ENCODE assay signal across 8 cellular contexts in the genomic region with DNA sequence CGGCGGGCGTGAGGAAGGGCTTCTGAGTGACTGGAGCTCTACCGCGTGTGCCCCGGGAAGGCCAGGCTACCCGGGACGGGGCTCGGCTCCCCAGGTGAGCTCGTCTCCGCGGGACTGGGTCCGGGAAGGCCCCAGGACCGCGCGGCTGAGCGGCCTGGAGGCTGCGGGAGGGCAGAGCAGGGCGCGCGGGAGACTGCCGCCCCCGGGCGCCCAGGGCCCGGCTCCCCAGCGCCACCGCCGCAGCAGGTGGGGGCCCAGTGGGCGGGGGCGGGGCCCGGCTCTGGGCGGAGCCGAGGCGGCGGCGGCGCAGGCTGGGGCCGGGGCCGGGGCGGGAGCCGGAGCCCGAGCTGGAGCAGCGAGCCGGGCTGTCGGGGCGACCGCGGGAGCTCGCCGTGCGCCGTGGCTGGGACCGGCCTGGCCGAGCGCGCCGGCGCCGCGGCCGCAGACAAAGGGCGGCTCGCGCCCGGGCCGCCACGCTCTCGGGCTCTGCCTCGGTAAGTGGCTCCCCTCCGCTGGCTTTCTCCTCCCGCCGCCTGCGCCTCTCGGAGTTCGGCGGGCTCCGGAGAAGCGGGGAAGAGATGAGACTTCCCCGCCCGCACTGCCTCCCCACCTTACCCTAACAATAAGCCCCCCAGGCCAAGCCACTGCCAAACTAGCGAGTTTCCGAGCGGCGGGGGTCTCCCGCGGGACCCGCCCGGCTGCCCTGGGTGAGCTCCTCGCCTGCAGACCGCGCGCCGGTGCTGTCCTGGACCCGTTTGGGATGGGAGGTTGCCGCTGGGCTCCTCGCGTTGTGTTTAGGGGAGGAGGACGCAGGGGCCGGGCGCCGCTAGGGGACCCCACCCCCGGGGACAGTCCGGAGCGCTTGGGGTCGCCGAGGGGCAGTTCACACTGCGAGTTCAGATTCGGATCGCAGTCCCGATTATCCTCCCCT. TPM values are rescaled to one million over a fixed set of nuclear protein-coding genes. Genes with fewer than 3 reads are reported as not detected.
DNase-seq lines count a peak whose midpoint lies in the region; ATAC-seq, FAIRE-seq and TF ChIP-seq lines count a peak whose summit lies in the region.

A gene (plus strand): TSS at position 338 of the 931 bp plus-strand sequence. CDS start 103,872 bp downstream, outside the sequence.

- H3K18ac ChIP-seq in H1 (ENCODE audit: extremely low read depth, low read length), result no peak within 1 kb of the TSS; the same call in 1 of the 2 replicates

- H3K4ac ChIP-seq in H1 (replicated peaks; ENCODE audit: insufficient read length, low read depth, low read length), result no peak within 1 kb of the TSS

- 0 out of 2 replicates have a peak within 1 kb of the TSS, but pooled peaks have one; percentile 6 for H2BK20ac ChIP-seq in H1 (ENCODE audit: low read length)

- no peaks in the 10 kb centered on the region for H3K79me1 ChIP-seq in H1 (ENCODE audit: low read depth, low read length)

- no peak within 1 kb of the TSS for H3K23ac ChIP-seq in H1 (ENCODE audit: insufficient read length)

- POLR2A ChIA-PET in H1 (lab: Charles Lee; ENCODE audit: partially characterized antibody), result interaction anchor here (1.0 to 1.2 kb wide), 2 partner anchors 27 to 32 kb away, joined by 3 read pairs; no protein-coding TSS in a partner anchor

- no peak for FAIRE-seq in H1 (lab: Jason Lieb, UNC)

- H2BK5ac ChIP-seq in H1 (ENCODE audit: low read depth, low read length), result no peak within 1 kb of the TSS

- H4K8ac ChIP-seq in H1 (ENCODE audit: extremely low read depth, insufficient read depth, low read length), result peak within 1 kb of the TSS; percentile 70

- H3K23me2 ChIP-seq in H1 (ENCODE audit: low read depth, low read length), result peaks cover 15% of the 10 kb centered on the region; the same call in 1 of the 2 replicates

- 2% methylated on average over 50 of the region's 110 CpGs; no CpG with 5 or more reads in 1 of the 2 experiments for WGBS in H1 (ENCODE audit: extremely low coverage in 1 of 2, insufficient coverage in 1 of 2, insufficient read length in 1 of 2, insufficient replicate concordance in 2 of 2, low coverage in 1 of 2, low lambda C conversion rate in 2 of 2, missing lambda C conversion rate in 1 of 2), 2 experiments
- WGBS in lung, 2 donors, result 0 to 1% methylated on average over 54 to 110 of the region's 110 CpGs
- WGBS in testis, 2 donors, result 0 to 2% methylated on average over 10 to 68 of the region's 110 CpGs

- H3K9me3 ChIP-seq in SK-N-MC (ENCODE audit: low read depth, low read length), result no peaks in the 10 kb centered on the region
- H3K9me3 ChIP-seq in H1 (ENCODE audit: insufficient read depth in 2 of 2, low read depth in 1 of 2, low read length in 1 of 2), result peaks cover 1 to 4% of the 10 kb centered on the region in 2 experiments; a peak in 2 of 4 replicates
- H3K9me3 ChIP-seq in lung (ENCODE audit: control insufficient read depth in 2 of 2, insufficient read depth in 1 of 2, low read length in 1 of 2), result peaks cover 0 to 4% of the 10 kb centered on the region in 2 donors
- H3K9me3 ChIP-seq in testis, result no peaks in the 10 kb centered on the region

- H4K5ac ChIP-seq in H1 (ENCODE audit: insufficient read length, low read depth, low read length), result no peak within 1 kb of the TSS

- H2AK5ac ChIP-seq in H1 (ENCODE audit: low read depth, low read length), result no peak within 1 kb of the TSS

- H3K27me3 ChIP-seq in H1 (replicated peaks in 1 of 4; ENCODE audit: control insufficient read depth in 3 of 4, extremely low read depth in 1 of 4, insufficient read depth in 3 of 4, low read length in 3 of 4) (peaks cover 5 to 43% (median 41%) of the 10 kb centered on the region in 4 experiments), lung (ENCODE audit: control insufficient read depth, insufficient read depth) (no peaks in the 10 kb centered on the region), testis (no peaks in the 10 kb centered on the region)

- no peak for TF ChIP-seq CTCF in H1 (IDR thresholded peaks at IDR 0.05; ENCODE audit: control extremely low read depth in 1 of 3, insufficient read depth in 1 of 3, low read depth in 1 of 3, low read length in 3 of 3)
- no peak for TF ChIP-seq CTCF in lung (IDR thresholded peaks at IDR 0.05; ENCODE audit: control extremely low read depth, extremely low read depth)
- no peak for TF ChIP-seq CTCF in testis (IDR thresholded peaks at IDR 0.05)

- H3K4me3 ChIP-seq in SK-N-MC (peak within 1 kb of the TSS; percentile 82), H1 (ENCODE audit: extremely low read depth in 1 of 4, insufficient read depth in 2 of 4, low read depth in 3 of 4, low read length in 4 of 4) (peak within 1 kb of the TSS; percentile 66 to 95 (median 69)), lung (peak within 1 kb of the TSS; percentile 46), testis (peak within 1 kb of the TSS; percentile 52 to 79)

- H3K79me2 ChIP-seq in H1 (ENCODE audit: control insufficient read depth in 1 of 2, insufficient read depth in 2 of 2, low read length in 2 of 2), result no peaks in the 10 kb centered on the region

- H3K9ac ChIP-seq in SK-N-MC (ENCODE audit: insufficient read length) (peak within 1 kb of the TSS; percentile 37), H1 (replicated peaks in 1 of 4; ENCODE audit: extremely low read depth in 1 of 4, low read depth in 3 of 4, low read length in 3 of 4) (peak within 1 kb of the TSS; percentile 51 to 71 (median 60))

- H2BK120ac ChIP-seq in H1 (replicated peaks; ENCODE audit: low read depth, low read length), result no peak within 1 kb of the TSS

- peak within 1 kb of the TSS; percentile 22 for H3K56ac ChIP-seq in H1 (replicated peaks; ENCODE audit: insufficient read length, low read depth, low read length)

- H2AFZ ChIP-seq in H1 (ENCODE audit: low read length), result peak within 1 kb of the TSS; percentile 99

- no peak within 1 kb of the TSS for H3K14ac ChIP-seq in H1 (ENCODE audit: insufficient read length)

- H4K20me1 ChIP-seq in H1 (replicated peaks in 1 of 2; ENCODE audit: control insufficient read depth in 1 of 2, insufficient read depth in 2 of 2, low read length in 2 of 2), result no peaks in the 10 kb centered on the region

- CTCF ChIA-PET in H1 (lab: Charles Lee; ENCODE audit: partially characterized antibody), result interaction anchor here (0.5 to 1.8 kb wide), 5 partner anchors 8 to 110 kb away, joined by 3 to 5 read pairs (median 3); no protein-coding TSS in a partner anchor

- no peak within 1 kb of the TSS for H2BK15ac ChIP-seq in H1 (ENCODE audit: low read length)

- H3K4me2 ChIP-seq in H1 (ENCODE audit: insufficient read depth in 1 of 2, low read depth in 2 of 2, low read length in 2 of 2), result peak within 1 kb of the TSS; percentile 82 to 91

- H3K27ac ChIP-seq in SK-N-MC (no peak within 1 kb of the TSS), H1 (ENCODE audit: low read depth, low read length) (no peak within 1 kb of the TSS), lung (ENCODE audit: low read depth in 1 of 2, low read length in 1 of 2) (peak within 1 kb of the TSS in 1 of 2 donors; percentile 72), testis (peak within 1 kb of the TSS; percentile 50 to 65)

- H3K4me1 ChIP-seq in H1 (replicated peaks in 1 of 4; ENCODE audit: control insufficient read depth in 3 of 4, insufficient read depth in 4 of 4, low read length in 3 of 4), result peaks cover 0 to 7% (median 4%) of the 10 kb centered on the region in 4 experiments; a peak in 4 of 7 replicates
- peaks cover 0 to 11% of the 10 kb centered on the region in 2 donors for H3K4me1 ChIP-seq in lung (ENCODE audit: control insufficient read depth in 2 of 2, insufficient read depth in 2 of 2, low read length in 2 of 2)
- peaks cover 4% of the 10 kb centered on the region for H3K4me1 ChIP-seq in testis

- no peak within 1 kb of the TSS for H4K91ac ChIP-seq in H1 (replicated peaks; ENCODE audit: insufficient read length, low read length)

- no peak within 1 kb of the TSS for H2BK12ac ChIP-seq in H1 (ENCODE audit: low read depth, low read length)

- DNase-seq in NCI-H510A (lab: John Stamatoyannopoulos, UW), result peak; percentile 28
- DNase-seq in NCI-H510A treated with DMSO at 0.1 percent for 48 hours (lab: John Stamatoyannopoulos, UW), result no peak
- no peak for DNase-seq in SK-N-MC (ENCODE audit: low read depth, low spot score)
- peak in 1 of 2 experiments; percentile 64 for DNase-seq in H1 (ENCODE audit: low read depth in 1 of 2, low spot score in 2 of 2)
- no peak for DNase-seq in lung (ENCODE audit: low spot score)
- peak; percentile 57 for DNase-seq in testis

- TF ChIP-seq EP300 in H1 (IDR thresholded peaks at IDR 0.05; ENCODE audit: borderline replicate concordance in 1 of 2, low read depth in 2 of 2, low read length in 2 of 2), result no peak

- TF ChIP-seq POLR2A in H1 (IDR thresholded peaks at IDR 0.05; ENCODE audit: control extremely low read depth in 1 of 2, low read depth in 2 of 2, low read length in 2 of 2) (no peak), testis (IDR thresholded peaks at IDR 0.05) (no peak)

- ATAC-seq in HG02759 (IDR thresholded peaks at IDR 0.05; ENCODE audit: unreplicated experiment), result peak; percentile 76
- ATAC-seq in lung (ENCODE audit: insufficient read depth, low FRiP score), result peak; percentile 68
- ATAC-seq in HG03139 (IDR thresholded peaks at IDR 0.05; ENCODE audit: unreplicated experiment), result no peak

- H3K36me3 ChIP-seq in SK-N-MC (ENCODE audit: insufficient read depth, low read length) (no peaks in the 10 kb centered on the region), H1 (ENCODE audit: control insufficient read depth in 2 of 4, insufficient read depth in 4 of 4, low read length in 3 of 4) (no peaks in the 10 kb centered on the region), lung (ENCODE audit: control insufficient read depth in 2 of 2, insufficient read depth in 2 of 2, low read length in 2 of 2) (no peaks in the 10 kb centered on the region), testis (ENCODE audit: low read depth, missing control alignments) (no peaks in the 10 kb centered on the region)

- intact Hi-C loops in testis (cut with DNase I; ENCODE audit: low total_unique reads), result no loop called here

- no peak for TF ChIP-seq RAD21 in H1 (IDR thresholded peaks at IDR 0.05 in 1 of 2, conservative IDR thresholded peaks at IDR 0.05 in 1 of 2; ENCODE audit: low read depth in 2 of 2, low read length in 2 of 2)

TF ChIP-seq in H1, 55 proteins besides CTCF, POLR2A, EP300 and RAD21 (continues in another document):
- no peak for TF ChIP-seq TCF12 (IDR thresholded peaks at IDR 0.05; ENCODE audit: low read depth, low read length)

RNA-seq across cellular contexts. Expression of the gene that starts here (rescaled TPM):
- 2.1 and 3.2 TPM in 2 replicates for total RNA-seq in H1 (2021; fragmentation: NEBNext Ultra II Directional; extraction: Animal tissue kit (Norgen Biotek cat#: 25700))
- polyA plus RNA-seq in H1 (2011; rRNA removed), result 3.3 and 3.7 TPM in 2 replicates
- 2.8 TPM for polyA plus RNA-seq in H1 (2011; cell fraction: cytosol; rRNA removed)
- polyA plus RNA-seq in H1 (2011; cell fraction: nucleus; rRNA removed), result 2.9 TPM
- 2.9 to 3.8 TPM (median 3.2 TPM) in 4 replicates for polyA plus RNA-seq in H1 (2012, experiment 1 of 2)
- polyA plus RNA-seq in H1 (2012, experiment 2 of 2), result 2.2 TPM
- polyA plus RNA-seq in H1 (2013, experiment 1 of 2), result 1.2 TPM
- polyA plus RNA-seq in H1 (2013, experiment 2 of 2), result 1.3 TPM
- 5.5 and 5.9 TPM in 2 replicates for polyA minus RNA-seq in H1 (2011; rRNA and poly(A)+ RNA removed)
- polyA minus RNA-seq in H1 (2011; cell fraction: cytosol; rRNA and poly(A)+ RNA removed), result 3.2 TPM
- polyA minus RNA-seq in H1 (2011; cell fraction: nucleus; rRNA and poly(A)+ RNA removed), result 4.1 TPM
- 1 to 10 TPM; 2.6 to 5.2 TPM for total RNA-seq in lung
- polyA plus RNA-seq in lung, result 10 to 100 TPM in 1 of 2 donors, 1 to 10 TPM in 1; 1.8 to 10.7 TPM
- 10 to 100 TPM; 13.3 to 18.1 TPM for total RNA-seq in testis
- polyA plus RNA-seq in testis (ENCODE audit: insufficient read depth, low read depth, low replicate concordance), result 9.3 TPM

Comparison
In these comparisons a context has a peak if more than half of its experiments do, and no peak if none do; other contexts are left out.
1. DNase-seq: peak in NCI-H510A (single experiment) and testis (single experiment); none in NCI-H510A treated with DMSO at 0.1 percent for 48 hours (single experiment), SK-N-MC (single experiment) and lung (single experiment).
2. H3K27ac ChIP-seq: peak in testis (2 of 2); none in SK-N-MC (single experiment) and H1 (single experiment).
3. Peak in every context shown above with its lines, with median percentiles within 50 percentile points of each other: H3K4me3 ChIP-seq.